In genomic region chrX:72142094-72142843, GRCh38 we compare ENCODE assay signal across 13 cellular contexts. TPM values are rescaled to one million over a fixed set of nuclear protein-coding genes. Genes with fewer than 3 reads are reported as not detected.
DNase-seq lines count a peak whose midpoint lies in the region; ATAC-seq and TF ChIP-seq lines count a peak whose summit lies in the region.
"Had no signal": no experiment of that assay in that cellular context is flagged by ENCODE, and none has a peak within 500 bp of the region (broad histone marks: within the 10 kb centered on the region; RNA-seq: fewer than 3 reads in every experiment).

No MANE protein-coding gene starts in this region.

- in situ Hi-C loops in GM13977 (cut with MboI; ENCODE audit: low pct_unique_long_range_greater_than_20kb, low sequenced_read_pairs, unreplicated experiment): no loop called here

- H3K27me3 Mint-ChIP-seq in endodermal cell (ENCODE audit: insufficient read depth) (no peaks in the 10 kb centered on the region), Caco-2 (ENCODE audit: insufficient read depth, unreplicated experiment) (no peaks in the 10 kb centered on the region)

- CTCF ChIA-PET in Caco-2 (lab: Charles Lee): no interaction called here

- WGBS in endodermal cell (ENCODE audit: insufficient coverage in 1 of 2, insufficient read length in 1 of 2), 2 experiments: 67 to 91% methylated on average over 1 to 6 of the region's 8 CpGs

- H3K9me3 ChIP-seq in endodermal cell (ENCODE audit: control insufficient read depth, low read length) (no peaks in the 10 kb centered on the region), Caco-2 (no peaks in the 10 kb centered on the region)

- H3K36me3 Mint-ChIP-seq in endodermal cell (ENCODE audit: low read depth) (peaks cover 15% of the 10 kb centered on the region), Caco-2 (ENCODE audit: insufficient read depth, unreplicated experiment) (no peaks in the 10 kb centered on the region)
- H3K36me3 Mint-ChIP-seq: natural killer cell had no signal

- H3K9me3 Mint-ChIP-seq in endodermal cell: peaks cover 54% of the 10 kb centered on the region
- no peaks in the 10 kb centered on the region for H3K9me3 Mint-ChIP-seq in Caco-2 (ENCODE audit: unreplicated experiment)
- H3K9me3 Mint-ChIP-seq: activated naive CD8-positive, alpha-beta T cell treated with anti-CD3 and anti-CD28 coated beads, Interleukin-2, amount 50 U/mL, for 24 hours; natural killer cell had no signal

- DNase-seq in DMS 273 (lab: John Stamatoyannopoulos, UW; ENCODE audit: unreplicated experiment) (peak; percentile 97), NCI-H128 (lab: John Stamatoyannopoulos, UW; ENCODE audit: unreplicated experiment) (peak; percentile 80), NCI-H524 treated with DMSO at 0.1 percent for 48 hours (lab: John Stamatoyannopoulos, UW) (peak; percentile 92), endodermal cell (no peak), GM13977 (ENCODE audit: low spot score) (no peak), Caco-2 (no peak)
- no peak for DNase-seq in effector CD8-positive, alpha-beta T cell (lab: John Stamatoyannopoulos, UW)
- DNase-seq: activated CD4-positive, alpha-beta T cell treated with anti-CD3 and anti-CD28 coated beads, Interleukin-2, amount 50 U/mL, for 4 hours; activated naive CD8-positive, alpha-beta T cell treated with anti-CD3 and anti-CD28 coated beads, Interleukin-2, amount 50 U/mL, for 24 hours; natural killer cell had no signal

- POLR2A ChIA-PET in Caco-2 (lab: Charles Lee): no interaction called here

- H3K27ac ChIP-seq in endodermal cell (ENCODE audit: low read depth, low read length): peak overlapping the region; percentile 82
- H3K27ac ChIP-seq: C4-2B had no signal

- no peaks in the 10 kb centered on the region for H3K36me3 ChIP-seq in endodermal cell (ENCODE audit: control insufficient read depth, insufficient read depth, low read length)
- no peaks in the 10 kb centered on the region for H3K36me3 ChIP-seq in Caco-2 (ENCODE audit: control insufficient read depth, insufficient read depth, low read length)

- no peak overlapping the region for H3K4me3 ChIP-seq in endodermal cell (ENCODE audit: low read length)
- H3K4me3 ChIP-seq in Caco-2 (ENCODE audit: low read depth, low read length): no peak overlapping the region

- H3K27ac Mint-ChIP-seq in endodermal cell (no peak overlapping the region), Caco-2 (ENCODE audit: unreplicated experiment) (no peak overlapping the region)
- H3K27ac Mint-ChIP-seq: activated naive CD8-positive, alpha-beta T cell treated with anti-CD3 and anti-CD28 coated beads, Interleukin-2, amount 50 U/mL, for 24 hours had no signal

- ATAC-seq in GM21825 (IDR thresholded peaks at IDR 0.05; ENCODE audit: unreplicated experiment): no peak
- ATAC-seq: Right ventricle myocardium inferior had no signal

- intact Hi-C loops in Caco-2 (cut with micrococcal nuclease; ENCODE audit: unreplicated experiment): no loop called here

- H3K27me3 ChIP-seq in endodermal cell (ENCODE audit: control insufficient read depth, insufficient read depth, low read length, poor library complexity, severe bottlenecking) (no peaks in the 10 kb centered on the region), Caco-2 (replicated peaks; ENCODE audit: control insufficient read depth, insufficient read depth, low read length) (no peaks in the 10 kb centered on the region)

- H3K9ac ChIP-seq in endodermal cell (ENCODE audit: extremely low read depth, low read length, poor library complexity, severe bottlenecking): no peak overlapping the region

- H3K4me1 Mint-ChIP-seq in endodermal cell (no peaks in the 10 kb centered on the region), Caco-2 (ENCODE audit: low read depth, unreplicated experiment) (no peaks in the 10 kb centered on the region)

- no peak for TF ChIP-seq CTCF in endodermal cell (conservative IDR thresholded peaks at IDR 0.05)
- TF ChIP-seq CTCF in GM13977 (IDR thresholded peaks at IDR 0.05; ENCODE audit: extremely low read depth, insufficient read depth, missing control alignments): no peak
- TF ChIP-seq CTCF in Caco-2 (IDR thresholded peaks at IDR 0.05; ENCODE audit: insufficient read depth in 1 of 2, low read depth in 1 of 2, low read length in 1 of 2, severe bottlenecking in 1 of 2, unreplicated experiment in 1 of 2): no peak

- no TSS peak for BruUV-seq in Caco-2 (replicated peaks; lab: Mats Ljungman, UMichigan)

- H3K4me1 ChIP-seq in endodermal cell (ENCODE audit: control insufficient read depth, insufficient read depth, low read length) (no peaks in the 10 kb centered on the region), Caco-2 (no peaks in the 10 kb centered on the region)

- H3K4me3 Mint-ChIP-seq in endodermal cell: no peak overlapping the region
- no peak overlapping the region for H3K4me3 Mint-ChIP-seq in Caco-2 (ENCODE audit: unreplicated experiment)
- H3K4me3 Mint-ChIP-seq: activated naive CD8-positive, alpha-beta T cell treated with anti-CD3 and anti-CD28 coated beads, Interleukin-2, amount 50 U/mL, for 24 hours; natural killer cell had no signal

RNA-seq across cellular contexts. Expression of gene RTL5, which starts 10.6 kb away (rescaled TPM):
- 1 to 10 TPM; 8.4 to 9.9 TPM for total RNA-seq in endodermal cell
- polyA plus RNA-seq in endodermal cell (2013, experiment 1 of 2): 17.5 TPM
- 14.4 TPM for polyA plus RNA-seq in endodermal cell (2013, experiment 2 of 2)
- 2.2 and 2.5 TPM in 2 replicates for total RNA-seq in Caco-2 (2022)

RNA-seq across cellular contexts. Expression of gene PIN4, which starts 39.3 kb away (rescaled TPM):
- total RNA-seq in endodermal cell (10 to 100 TPM; 16.6 to 17.2 TPM), Caco-2 (2022) (11.7 and 12.2 TPM in 2 replicates)
- polyA plus RNA-seq in endodermal cell (2013, experiment 1 of 2): 27.2 TPM
- 28.5 TPM for polyA plus RNA-seq in endodermal cell (2013, experiment 2 of 2)

Comparison
In these comparisons a context has a peak if more than half of its experiments do, and no peak if none do; other contexts are left out.
1. DNase-seq: peak in DMS 273 (single experiment), NCI-H128 (single experiment) and NCI-H524 treated with DMSO at 0.1 percent for 48 hours (single experiment); none in endodermal cell (single experiment), effector CD8-positive, alpha-beta T cell (single experiment), GM13977 (single experiment) and Caco-2 (0 of 2).